Comparison of ENCODE assay signal across 1 cellular context in the genomic region with DNA sequence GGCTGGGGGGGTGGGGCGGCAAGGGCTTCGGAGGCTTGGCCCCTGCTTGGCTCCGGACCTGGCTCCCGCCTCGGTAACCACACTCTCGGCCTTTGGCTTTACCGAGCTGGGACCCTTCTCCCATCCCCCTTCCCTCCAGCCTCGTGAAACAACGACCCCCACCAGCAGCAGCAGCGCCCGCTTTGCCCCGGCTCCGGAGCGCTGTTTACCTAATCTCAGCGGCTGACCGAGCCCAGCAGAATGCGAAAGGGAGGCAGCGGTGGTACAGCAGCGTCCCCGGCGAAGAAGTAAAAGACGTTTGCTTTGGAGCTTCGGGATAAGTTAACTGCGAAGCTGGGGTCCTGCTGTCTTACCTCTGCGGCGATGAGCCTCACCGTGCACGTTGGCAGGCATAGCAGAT.
TF ChIP-seq lines count a peak whose summit lies in the region.

No MANE protein-coding gene starts in this region.

TF ChIP-seq in HepG2, 621 proteins besides CTCF, POLR2A, EP300 and RAD21 (continued from another document):
- TF ChIP-seq, protein P1, sequence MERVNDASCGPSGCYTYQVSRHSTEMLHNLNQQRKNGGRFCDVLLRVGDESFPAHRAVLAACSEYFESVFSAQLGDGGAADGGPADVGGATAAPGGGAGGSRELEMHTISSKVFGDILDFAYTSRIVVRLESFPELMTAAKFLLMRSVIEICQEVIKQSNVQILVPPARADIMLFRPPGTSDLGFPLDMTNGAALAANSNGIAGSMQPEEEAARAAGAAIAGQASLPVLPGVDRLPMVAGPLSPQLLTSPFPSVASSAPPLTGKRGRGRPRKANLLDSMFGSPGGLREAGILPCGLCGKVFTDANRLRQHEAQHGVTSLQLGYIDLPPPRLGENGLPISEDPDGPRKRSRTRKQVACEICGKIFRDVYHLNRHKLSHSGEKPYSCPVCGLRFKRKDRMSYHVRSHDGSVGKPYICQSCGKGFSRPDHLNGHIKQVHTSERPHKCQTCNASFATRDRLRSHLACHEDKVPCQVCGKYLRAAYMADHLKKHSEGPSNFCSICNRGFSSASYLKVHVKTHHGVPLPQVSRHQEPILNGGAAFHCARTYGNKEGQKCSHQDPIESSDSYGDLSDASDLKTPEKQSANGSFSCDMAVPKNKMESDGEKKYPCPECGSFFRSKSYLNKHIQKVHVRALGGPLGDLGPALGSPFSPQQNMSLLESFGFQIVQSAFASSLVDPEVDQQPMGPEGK (CRISPR knock-in tag; IDR thresholded peaks at IDR 0.05), result 0 out of 2 replicates have a peak, but pooled peaks have one; percentile 5
- TF ChIP-seq ZNF83 (CRISPR knock-in tag; IDR thresholded peaks at IDR 0.05; ENCODE audit: borderline replicate concordance) (peak; percentile 54; the same call in 1 of the 2 replicates), ETV5 (CRISPR knock-in tag; IDR thresholded peaks at IDR 0.05; ENCODE audit: borderline replicate concordance) (no peak), FOXA1 (IDR thresholded peaks at IDR 0.05) (no peak), FOXA1 (CRISPR knock-in tag; IDR thresholded peaks at IDR 0.05) (peak; percentile 41; the same call in 1 of the 2 replicates), ZNF777 (CRISPR knock-in tag; IDR thresholded peaks at IDR 0.05) (peak; percentile 40; the same call in 1 of the 2 replicates), PCBP1 (IDR thresholded peaks at IDR 0.05; ENCODE audit: borderline replicate concordance, low read depth, low read length) (0 out of 2 replicates have a peak, but pooled peaks have one; percentile 46), ZNF451 (CRISPR knock-in tag; IDR thresholded peaks at IDR 0.05) (no peak), ZBTB8A (CRISPR knock-in tag; IDR thresholded peaks at IDR 0.05; ENCODE audit: borderline replicate concordance, low read depth) (no peak), ZNF570 (CRISPR knock-in tag; IDR thresholded peaks at IDR 0.05; ENCODE audit: borderline replicate concordance) (no peak), HNRNPLL (IDR thresholded peaks at IDR 0.05; ENCODE audit: low read depth, low read length, poor library complexity, severe bottlenecking) (peak; percentile 82), ZNF558 (CRISPR knock-in tag; IDR thresholded peaks at IDR 0.05; ENCODE audit: borderline replicate concordance) (peak; percentile 55; the same call in 1 of the 2 replicates)
- TF ChIP-seq, protein P2, sequence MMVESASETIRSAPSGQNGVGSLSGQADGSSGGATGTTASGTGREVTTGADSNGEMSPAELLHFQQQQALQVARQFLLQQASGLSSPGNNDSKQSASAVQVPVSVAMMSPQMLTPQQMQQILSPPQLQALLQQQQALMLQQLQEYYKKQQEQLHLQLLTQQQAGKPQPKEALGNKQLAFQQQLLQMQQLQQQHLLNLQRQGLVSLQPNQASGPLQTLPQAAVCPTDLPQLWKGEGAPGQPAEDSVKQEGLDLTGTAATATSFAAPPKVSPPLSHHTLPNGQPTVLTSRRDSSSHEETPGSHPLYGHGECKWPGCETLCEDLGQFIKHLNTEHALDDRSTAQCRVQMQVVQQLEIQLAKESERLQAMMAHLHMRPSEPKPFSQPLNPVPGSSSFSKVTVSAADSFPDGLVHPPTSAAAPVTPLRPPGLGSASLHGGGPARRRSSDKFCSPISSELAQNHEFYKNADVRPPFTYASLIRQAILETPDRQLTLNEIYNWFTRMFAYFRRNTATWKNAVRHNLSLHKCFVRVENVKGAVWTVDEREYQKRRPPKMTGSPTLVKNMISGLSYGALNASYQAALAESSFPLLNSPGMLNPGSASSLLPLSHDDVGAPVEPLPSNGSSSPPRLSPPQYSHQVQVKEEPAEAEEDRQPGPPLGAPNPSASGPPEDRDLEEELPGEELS (CRISPR knock-in tag; IDR thresholded peaks at IDR 0.05), result no peak
- TF ChIP-seq, protein P3, sequence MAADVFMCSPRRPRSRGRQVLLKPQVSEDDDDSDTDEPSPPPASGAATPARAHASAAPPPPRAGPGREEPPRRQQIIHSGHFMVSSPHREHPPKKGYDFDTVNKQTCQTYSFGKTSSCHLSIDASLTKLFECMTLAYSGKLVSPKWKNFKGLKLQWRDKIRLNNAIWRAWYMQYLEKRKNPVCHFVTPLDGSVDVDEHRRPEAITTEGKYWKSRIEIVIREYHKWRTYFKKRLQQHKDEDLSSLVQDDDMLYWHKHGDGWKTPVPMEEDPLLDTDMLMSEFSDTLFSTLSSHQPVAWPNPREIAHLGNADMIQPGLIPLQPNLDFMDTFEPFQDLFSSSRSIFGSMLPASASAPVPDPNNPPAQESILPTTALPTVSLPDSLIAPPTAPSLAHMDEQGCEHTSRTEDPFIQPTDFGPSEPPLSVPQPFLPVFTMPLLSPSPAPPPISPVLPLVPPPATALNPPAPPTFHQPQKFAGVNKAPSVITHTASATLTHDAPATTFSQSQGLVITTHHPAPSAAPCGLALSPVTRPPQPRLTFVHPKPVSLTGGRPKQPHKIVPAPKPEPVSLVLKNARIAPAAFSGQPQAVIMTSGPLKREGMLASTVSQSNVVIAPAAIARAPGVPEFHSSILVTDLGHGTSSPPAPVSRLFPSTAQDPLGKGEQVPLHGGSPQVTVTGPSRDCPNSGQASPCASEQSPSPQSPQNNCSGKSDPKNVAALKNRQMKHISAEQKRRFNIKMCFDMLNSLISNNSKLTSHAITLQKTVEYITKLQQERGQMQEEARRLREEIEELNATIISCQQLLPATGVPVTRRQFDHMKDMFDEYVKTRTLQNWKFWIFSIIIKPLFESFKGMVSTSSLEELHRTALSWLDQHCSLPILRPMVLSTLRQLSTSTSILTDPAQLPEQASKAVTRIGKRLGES (CRISPR knock-in tag; IDR thresholded peaks at IDR 0.05; ENCODE audit: borderline replicate concordance), result no peak
- TF ChIP-seq, protein P4, sequence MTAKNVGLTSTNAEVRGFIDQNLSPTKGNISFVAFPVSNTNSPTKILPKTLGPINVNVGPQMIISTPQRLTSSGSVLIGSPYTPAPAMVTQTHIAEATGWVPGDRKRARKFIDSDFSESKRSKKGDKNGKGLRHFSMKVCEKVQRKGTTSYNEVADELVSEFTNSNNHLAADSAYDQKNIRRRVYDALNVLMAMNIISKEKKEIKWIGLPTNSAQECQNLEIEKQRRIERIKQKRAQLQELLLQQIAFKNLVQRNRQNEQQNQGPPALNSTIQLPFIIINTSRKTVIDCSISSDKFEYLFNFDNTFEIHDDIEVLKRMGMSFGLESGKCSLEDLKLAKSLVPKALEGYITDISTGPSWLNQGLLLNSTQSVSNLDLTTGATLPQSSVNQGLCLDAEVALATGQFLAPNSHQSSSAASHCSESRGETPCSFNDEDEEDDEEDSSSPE (CRISPR knock-in tag; IDR thresholded peaks at IDR 0.05), result no peak
- TF ChIP-seq, protein P5, sequence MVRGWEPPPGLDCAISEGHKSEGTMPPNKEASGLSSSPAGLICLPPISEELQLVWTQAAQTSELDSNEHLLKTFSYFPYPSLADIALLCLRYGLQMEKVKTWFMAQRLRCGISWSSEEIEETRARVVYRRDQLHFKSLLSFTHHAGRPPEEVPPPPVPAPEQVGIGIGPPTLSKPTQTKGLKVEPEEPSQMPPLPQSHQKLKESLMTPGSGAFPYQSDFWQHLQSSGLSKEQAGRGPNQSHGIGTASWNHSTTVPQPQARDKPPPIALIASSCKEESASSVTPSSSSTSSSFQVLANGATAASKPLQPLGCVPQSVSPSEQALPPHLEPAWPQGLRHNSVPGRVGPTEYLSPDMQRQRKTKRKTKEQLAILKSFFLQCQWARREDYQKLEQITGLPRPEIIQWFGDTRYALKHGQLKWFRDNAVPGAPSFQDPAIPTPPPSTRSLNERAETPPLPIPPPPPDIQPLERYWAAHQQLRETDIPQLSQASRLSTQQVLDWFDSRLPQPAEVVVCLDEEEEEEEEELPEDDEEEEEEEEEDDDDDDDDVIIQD (CRISPR knock-in tag; IDR thresholded peaks at IDR 0.05; ENCODE audit: low read depth), result no peak
- TF ChIP-seq, protein P6, sequence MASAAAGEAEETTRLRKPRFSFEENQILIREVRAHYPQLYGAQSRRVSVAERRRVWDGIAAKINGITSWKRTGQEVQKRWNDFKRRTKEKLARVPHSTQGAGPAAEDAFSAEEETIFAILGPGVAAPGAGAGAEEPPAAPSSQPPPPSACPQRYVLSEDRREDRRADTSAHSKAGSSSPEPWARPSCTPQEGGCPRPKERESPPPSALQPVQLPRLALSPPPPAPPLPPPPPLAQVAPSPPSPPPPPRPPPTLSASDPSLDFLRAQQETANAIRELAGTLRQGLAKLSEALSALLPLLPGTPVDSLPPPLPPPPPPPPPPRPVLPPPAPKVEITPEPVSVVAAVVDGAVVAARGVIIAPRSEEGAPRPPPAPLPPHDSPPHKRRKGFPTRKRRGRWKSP (CRISPR knock-in tag; IDR thresholded peaks at IDR 0.05), result 0 out of 2 replicates have a peak, but pooled peaks have one; percentile 35
- TF ChIP-seq, protein P7, sequence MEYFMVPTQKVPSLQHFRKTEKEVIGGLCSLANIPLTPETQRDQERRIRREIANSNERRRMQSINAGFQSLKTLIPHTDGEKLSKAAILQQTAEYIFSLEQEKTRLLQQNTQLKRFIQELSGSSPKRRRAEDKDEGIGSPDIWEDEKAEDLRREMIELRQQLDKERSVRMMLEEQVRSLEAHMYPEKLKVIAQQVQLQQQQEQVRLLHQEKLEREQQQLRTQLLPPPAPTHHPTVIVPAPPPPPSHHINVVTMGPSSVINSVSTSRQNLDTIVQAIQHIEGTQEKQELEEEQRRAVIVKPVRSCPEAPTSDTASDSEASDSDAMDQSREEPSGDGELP (IDR thresholded peaks at IDR 0.05; ENCODE audit: borderline replicate concordance, low read depth), result 0 out of 2 replicates have a peak, but pooled peaks have one; percentile 8
